ENCODE assay signal across 10 cellular contexts in genomic region chr14:103551338-103551762, GRCh38. TPM values are rescaled to one million over a fixed set of nuclear protein-coding genes. Genes with fewer than 3 reads are reported as not detected.
DNase-seq lines count a peak whose midpoint lies in the region; ATAC-seq, FAIRE-seq and TF ChIP-seq lines count a peak whose summit lies in the region.
"Had no signal": no experiment of that assay in that cellular context is flagged by ENCODE, and none has a peak within 500 bp of the region (broad histone marks: within the 10 kb centered on the region; RNA-seq: fewer than 3 reads in every experiment).

No MANE protein-coding gene starts in this region.

- H3K9me1 ChIP-seq in K562 (ENCODE audit: control insufficient read depth, insufficient read depth, low read length): no peaks in the 10 kb centered on the region

- H3K4me3 ChIP-seq in K562 (no peak overlapping the region), osteoblast (ENCODE audit: insufficient read depth, low read length) (no peak overlapping the region), aorta (ENCODE audit: low read length in 2 of 2) (no peak overlapping the region)

- POLR2A ChIA-PET in K562 (lab: Yijun Ruan, JAX): no interaction called here

- no peak overlapping the region for H2AFZ ChIP-seq in K562 (ENCODE audit: low read depth, low read length)
- H2AFZ ChIP-seq in osteoblast (ENCODE audit: low read length): no peak overlapping the region

- H4K20me1 ChIP-seq in K562 (replicated peaks; ENCODE audit: control insufficient read depth, insufficient read depth, low read length) (peaks cover 7% of the 10 kb centered on the region), osteoblast (ENCODE audit: insufficient read depth, low read length) (peaks cover 36% of the 10 kb centered on the region)

- BruUV-seq in K562 (replicated peaks; lab: Mats Ljungman, UMichigan): no TSS peak

- H3K27me3 ChIP-seq in K562 (ENCODE audit: control insufficient read depth in 2 of 2, insufficient read depth in 2 of 2, low read length in 2 of 2) (no peaks in the 10 kb centered on the region), osteoblast (ENCODE audit: insufficient read depth, low read length) (no peaks in the 10 kb centered on the region), aorta (ENCODE audit: control insufficient read depth in 1 of 2, insufficient read depth in 2 of 2, low read length in 1 of 2) (no peaks in the 10 kb centered on the region)

- 56% methylated on average over 4 of the region's 17 CpGs for WGBS in K562 (ENCODE audit: insufficient coverage, low coverage, missing lambda C conversion rate)
- WGBS in aorta, 2 donors: 14 to 15% methylated on average over 17 of the region's 17 CpGs

- ATAC-seq in K562 (no peak), aorta (ENCODE audit: low FRiP score) (peak; percentile 69), GM19328 (IDR thresholded peaks at IDR 0.05; ENCODE audit: unreplicated experiment) (no peak)

- FAIRE-seq in K562 (lab: Jason Lieb, UNC): no peak
- FAIRE-seq: TTC549 had no signal

- intact Hi-C loops in K562 (cut with micrococcal nuclease) (no loop called here), cardiac septum (cut with DNase I) (no loop called here), aorta (cut with DNase I) (no loop called here)

- no peak overlapping the region for H3K4me2 ChIP-seq in K562 (ENCODE audit: insufficient read depth, low read length)
- H3K4me2 ChIP-seq in osteoblast (ENCODE audit: insufficient read depth, low read length): peak overlapping the region; percentile 52

- TF ChIP-seq CTCF in K562 (IDR thresholded peaks at IDR 0.05 in 2 of 3, conservative IDR thresholded peaks at IDR 0.05 in 1 of 3; ENCODE audit: insufficient read depth in 2 of 3, low read depth in 1 of 3, low read length in 3 of 3) (no peak), osteoblast (IDR thresholded peaks at IDR 0.05; ENCODE audit: extremely low read depth, low read depth, low read length) (no peak)

- H3K4me1 ChIP-seq in K562 (replicated peaks in 1 of 2; ENCODE audit: control insufficient read depth in 2 of 2, insufficient read depth in 2 of 2, low read length in 2 of 2) (peaks cover 2 to 60% of the 10 kb centered on the region in 2 experiments; a peak in 4 of 5 replicates), osteoblast (ENCODE audit: insufficient read depth, low read length) (peaks cover 16% of the 10 kb centered on the region), aorta (ENCODE audit: control insufficient read depth in 1 of 2, insufficient read depth in 2 of 2, low read length in 2 of 2) (no peaks in the 10 kb centered on the region)

- H3K27ac ChIP-seq in K562 (ENCODE audit: extremely low read depth, low read depth, low read length) (no peak overlapping the region), osteoblast (ENCODE audit: low read depth, low read length) (peak overlapping the region; percentile 51), aorta (ENCODE audit: low read depth in 1 of 2, low read length in 2 of 2) (peak overlapping the region; percentile 81 to 93)

- CTCF ChIA-PET in K562 (lab: Yijun Ruan, JAX; ENCODE audit: low intra/inter-chr PET ratio): no interaction called here

- no peak for TF ChIP-seq RAD21 in K562 (CRISPR knock-in tag; conservative IDR thresholded peaks at IDR 0.05 in 1 of 2, IDR thresholded peaks at IDR 0.05 in 1 of 2)

- no peak for TF ChIP-seq POLR2A in K562 (conservative IDR thresholded peaks at IDR 0.05)

- no peak for TF ChIP-seq EP300 in K562 (IDR thresholded peaks at IDR 0.05; ENCODE audit: low read length)

- no peaks in the 10 kb centered on the region for H3K36me3 ChIP-seq in K562 (ENCODE audit: control insufficient read depth, insufficient read depth, low read length)
- no peaks in the 10 kb centered on the region for H3K36me3 ChIP-seq in osteoblast (ENCODE audit: insufficient read depth, low read length)
- H3K36me3 ChIP-seq in aorta (ENCODE audit: control insufficient read depth in 1 of 2, insufficient read depth in 2 of 2, low read length in 1 of 2): no peaks in the 10 kb centered on the region

- H3K9me3 ChIP-seq in K562 (replicated peaks; ENCODE audit: control insufficient read depth, insufficient read depth, low read depth, low read length): no peaks in the 10 kb centered on the region
- H3K9me3 ChIP-seq in osteoblast (ENCODE audit: low read depth, low read length): no peaks in the 10 kb centered on the region
- no peaks in the 10 kb centered on the region for H3K9me3 ChIP-seq in aorta (ENCODE audit: control insufficient read depth, low read length)

- H3K9ac ChIP-seq in K562 (ENCODE audit: insufficient read depth in 1 of 2, low read depth in 2 of 2, low read length in 2 of 2): peak overlapping the region in 1 of 2 experiments; percentile 45; a peak in 1 of 4 replicates

- H3K79me2 ChIP-seq in K562 (ENCODE audit: control insufficient read depth, insufficient read depth, low read length): no peaks in the 10 kb centered on the region
- H3K79me2 ChIP-seq in osteoblast (ENCODE audit: insufficient read depth, low read length): peaks cover 21% of the 10 kb centered on the region

- in situ Hi-C loops in K562 (cut with MboI): no loop called here

- no peak for DNase-seq in K562 (ENCODE audit: extremely low read depth in 1 of 4, low spot score in 3 of 4)
- peak; percentile 76 for DNase-seq in cardiac septum (ENCODE audit: low spot score)
- DNase-seq in osteoblast (ENCODE audit: insufficient read length, low spot score, missing footprints): peak; percentile 80
- DNase-seq in aorta: peak; percentile 86 to 90
- DNase-seq in activated T-cell treated with anti-CD3 and anti-CD28 coated beads, Interleukin-2, amount 50 U/mL, for 48 hours: no peak
- no peak for DNase-seq in SKM-1 (lab: John Stamatoyannopoulos, UW; ENCODE audit: unreplicated experiment)
- DNase-seq: DND-41, NCI-H1048 had no signal

RNA-seq across cellular contexts. Expression of gene BAG5, which starts 11.1 kb away (rescaled TPM):
- total RNA-seq in K562 (2011; cell fraction: chromatin; rRNA removed; ENCODE audit: low replicate concordance): 7.5 and 18.1 TPM in 2 replicates
- 5.4 and 6.3 TPM in 2 replicates for total RNA-seq in K562 (2011; cell fraction: nucleolus; rRNA removed)
- 9.8 and 13.9 TPM in 2 replicates for total RNA-seq in K562 (2011; cell fraction: nucleoplasm; rRNA removed)
- total RNA-seq in K562 (2014; rRNA removed) (11.1 and 15.1 TPM in 2 replicates), K562 (2014; rRNA removed; fragmentation: Illumina TruSeq; extraction: Trizol) (21.4 and 22.6 TPM in 2 replicates), K562 (2015; rRNA removed; fragmentation: Illumina TruSeq; extraction: Trizol) (18.0 and 19.5 TPM in 2 replicates), K562 (2021) (16.9 and 17.5 TPM in 2 replicates), cardiac septum (20.1 TPM), osteoblast (28.6 and 30.8 TPM in 2 replicates), aorta (10 to 100 TPM; 30.4 to 30.8 TPM)
- polyA plus RNA-seq in K562 (2011; rRNA removed) (7.6 and 7.9 TPM in 2 replicates), K562 (2014; fragmentation: Illumina TruSeq; extraction: Trizol) (17.2 and 20.6 TPM in 2 replicates), K562 (2014; fragmentation: Nextera tagmentation; extraction: Ambion mirVana) (10 to 100 TPM in 1 of 2 experiments, 1 to 10 TPM in 1; 9.1 to 13.2 TPM), K562 (2014; rRNA removed) (9.9 and 11.2 TPM in 2 replicates), aorta (10 to 100 TPM in 1 of 2 donors, 1 to 10 TPM in 1; 9.2 to 14.9 TPM)
- polyA plus RNA-seq in K562 (2011; cell fraction: cytosol; rRNA removed): 3.5 and 6.5 TPM in 2 replicates
- polyA plus RNA-seq in K562 (2011; cell fraction: nucleus; rRNA removed): 5.0 and 5.8 TPM in 2 replicates
- polyA plus RNA-seq in K562 (2012): 8.6 and 12.2 TPM in 2 replicates
- polyA minus RNA-seq in K562 (2011; rRNA and poly(A)+ RNA removed): 12.3 and 14.5 TPM in 2 replicates
- 10.3 and 10.5 TPM in 2 replicates for polyA minus RNA-seq in K562 (2011; cell fraction: cytosol; rRNA and poly(A)+ RNA removed)
- polyA minus RNA-seq in K562 (2011; cell fraction: nucleus; rRNA and poly(A)+ RNA removed): 4.0 and 7.8 TPM in 2 replicates

RNA-seq across cellular contexts. Expression of gene COA8, which starts 11.4 kb away (rescaled TPM):
- 34.1 and 36.6 TPM in 2 replicates for total RNA-seq in K562 (2011; cell fraction: chromatin; rRNA removed; ENCODE audit: low replicate concordance)
- 16.8 and 18.7 TPM in 2 replicates for total RNA-seq in K562 (2011; cell fraction: nucleolus; rRNA removed)
- total RNA-seq in K562 (2011; cell fraction: nucleoplasm; rRNA removed): 27.0 and 28.2 TPM in 2 replicates
- total RNA-seq in K562 (2014; rRNA removed) (25.2 and 25.6 TPM in 2 replicates), K562 (2014; rRNA removed; fragmentation: Illumina TruSeq; extraction: Trizol) (25.7 and 27.3 TPM in 2 replicates), K562 (2015; rRNA removed; fragmentation: Illumina TruSeq; extraction: Trizol) (27.0 and 28.5 TPM in 2 replicates), K562 (2021) (34.6 and 35.5 TPM in 2 replicates), cardiac septum (43.8 TPM), osteoblast (23.0 and 24.6 TPM in 2 replicates), aorta (10 to 100 TPM; 27.6 to 33.3 TPM)
- polyA plus RNA-seq in K562 (2011; rRNA removed) (13.0 and 19.1 TPM in 2 replicates), K562 (2014; fragmentation: Illumina TruSeq; extraction: Trizol) (24.8 and 27.3 TPM in 2 replicates), K562 (2014; fragmentation: Nextera tagmentation; extraction: Ambion mirVana) (10 to 100 TPM in 1 of 2 experiments, 1 to 10 TPM in 1; 5.0 to 11.8 TPM), K562 (2014; rRNA removed) (33.5 and 35.3 TPM in 2 replicates), aorta (10 to 100 TPM; 44.2 to 71.7 TPM)
- 5.5 and 7.4 TPM in 2 replicates for polyA plus RNA-seq in K562 (2011; cell fraction: cytosol; rRNA removed)
- polyA plus RNA-seq in K562 (2011; cell fraction: nucleus; rRNA removed): 6.3 and 6.5 TPM in 2 replicates
- polyA plus RNA-seq in K562 (2012): 35.5 TPM in 2 replicates
- polyA minus RNA-seq in K562 (2011; rRNA and poly(A)+ RNA removed): 4.3 and 7.4 TPM in 2 replicates
- 5.2 and 7.9 TPM in 2 replicates for polyA minus RNA-seq in K562 (2011; cell fraction: cytosol; rRNA and poly(A)+ RNA removed)
- polyA minus RNA-seq in K562 (2011; cell fraction: nucleus; rRNA and poly(A)+ RNA removed): 5.8 and 9.2 TPM in 2 replicates

RNA-seq across cellular contexts. Expression of gene TRMT61A, which starts 22.4 kb away (rescaled TPM):
- 5.1 and 21.8 TPM in 2 replicates for total RNA-seq in K562 (2011; cell fraction: chromatin; rRNA removed; ENCODE audit: low replicate concordance)
- 24.5 and 24.8 TPM in 2 replicates for total RNA-seq in K562 (2011; cell fraction: nucleolus; rRNA removed)
- total RNA-seq in K562 (2011; cell fraction: nucleoplasm; rRNA removed): 9.7 and 11.4 TPM in 2 replicates
- total RNA-seq in K562 (2014; rRNA removed): 24.8 and 29.5 TPM in 2 replicates
- total RNA-seq in K562 (2014; rRNA removed; fragmentation: Illumina TruSeq; extraction: Trizol): 1.5 and 2.9 TPM in 2 replicates
- 12.3 and 12.4 TPM in 2 replicates for total RNA-seq in K562 (2015; rRNA removed; fragmentation: Illumina TruSeq; extraction: Trizol)
- total RNA-seq in K562 (2021): 20.4 and 21.0 TPM in 2 replicates
- 5.1 and 6.6 TPM in 2 replicates for polyA plus RNA-seq in K562 (2011; rRNA removed)
- 7.6 and 28.9 TPM in 2 replicates for polyA plus RNA-seq in K562 (2011; cell fraction: cytosol; rRNA removed)
- 15.5 and 27.8 TPM in 2 replicates for polyA plus RNA-seq in K562 (2011; cell fraction: nucleus; rRNA removed)
- 7.5 and 13.1 TPM in 2 replicates for polyA plus RNA-seq in K562 (2012)
- 3.2 and 10.1 TPM in 2 replicates for polyA plus RNA-seq in K562 (2014; fragmentation: Illumina TruSeq; extraction: Trizol)
- under 1 TPM; 0.10 to 0.50 TPM for polyA plus RNA-seq in K562 (2014; fragmentation: Nextera tagmentation; extraction: Ambion mirVana)
- 18.1 and 22.4 TPM in 2 replicates for polyA plus RNA-seq in K562 (2014; rRNA removed)
- 1.4 and 2.6 TPM in 2 replicates for polyA minus RNA-seq in K562 (2011; rRNA and poly(A)+ RNA removed)
- polyA minus RNA-seq in K562 (2011; cell fraction: cytosol; rRNA and poly(A)+ RNA removed): 5.0 and 6.5 TPM in 2 replicates
- polyA minus RNA-seq in K562 (2011; cell fraction: nucleus; rRNA and poly(A)+ RNA removed): 13.2 and 14.3 TPM in 2 replicates
- 5.2 TPM for total RNA-seq in cardiac septum
- 9.0 and 10.6 TPM in 2 replicates for total RNA-seq in osteoblast
- total RNA-seq in aorta: 10 to 100 TPM; 11.4 to 11.8 TPM
- 10 to 100 TPM in 1 of 2 donors, 1 to 10 TPM in 1; 6.4 to 12.4 TPM for polyA plus RNA-seq in aorta

RNA-seq across cellular contexts. Expression of gene CKB, which starts 28.7 kb away (rescaled TPM):
- 63.0 and 253 TPM in 2 replicates for total RNA-seq in K562 (2011; cell fraction: chromatin; rRNA removed; ENCODE audit: low replicate concordance)
- total RNA-seq in K562 (2011; cell fraction: nucleolus; rRNA removed): 300 and 318 TPM in 2 replicates
- 108 and 141 TPM in 2 replicates for total RNA-seq in K562 (2011; cell fraction: nucleoplasm; rRNA removed)
- total RNA-seq in K562 (2014; rRNA removed) (692 and 778 TPM in 2 replicates), K562 (2014; rRNA removed; fragmentation: Illumina TruSeq; extraction: Trizol) (90.5 and 91.6 TPM in 2 replicates), K562 (2015; rRNA removed; fragmentation: Illumina TruSeq; extraction: Trizol) (177 and 191 TPM in 2 replicates), K562 (2021) (558 and 570 TPM in 2 replicates), cardiac septum (327 TPM), osteoblast (5.1 and 8.3 TPM in 2 replicates), aorta (100 to 1,000 TPM in 1 of 2 donors, 10 to 100 TPM in 1; 78.1 to 109 TPM)
- polyA plus RNA-seq in K562 (2011; rRNA removed) (132 and 348 TPM in 2 replicates), K562 (2014; fragmentation: Illumina TruSeq; extraction: Trizol) (115 and 390 TPM in 2 replicates), K562 (2014; fragmentation: Nextera tagmentation; extraction: Ambion mirVana) (10 to 100 TPM; 23.9 to 44.5 TPM), K562 (2014; rRNA removed) (564 and 637 TPM in 2 replicates), aorta (10 to 100 TPM; 46.6 to 91.3 TPM)
- polyA plus RNA-seq in K562 (2011; cell fraction: cytosol; rRNA removed): 261 and 599 TPM in 2 replicates
- 742 and 1,022 TPM in 2 replicates for polyA plus RNA-seq in K562 (2011; cell fraction: nucleus; rRNA removed)
- polyA plus RNA-seq in K562 (2012): 375 and 553 TPM in 2 replicates
- 34.8 and 43.6 TPM in 2 replicates for polyA minus RNA-seq in K562 (2011; rRNA and poly(A)+ RNA removed)
- 164 and 287 TPM in 2 replicates for polyA minus RNA-seq in K562 (2011; cell fraction: cytosol; rRNA and poly(A)+ RNA removed)
- polyA minus RNA-seq in K562 (2011; cell fraction: nucleus; rRNA and poly(A)+ RNA removed): 93.2 and 131 TPM in 2 replicates

Comparison
In these comparisons a context has a peak if more than half of its experiments do, and no peak if none do; other contexts are left out.
1. DNase-seq: peak in cardiac septum (single experiment), osteoblast (single experiment) and aorta (2 of 2); none in K562 (0 of 4), activated T-cell treated with anti-CD3 and anti-CD28 coated beads, Interleukin-2, amount 50 U/mL, for 48 hours (0 of 2) and SKM-1 (single experiment).